In genomic region chr20:10651227-10651990, GRCh38 we compare ENCODE assay signal across 2 cellular contexts.
TF ChIP-seq lines count a peak whose summit lies in the region.

No MANE protein-coding gene starts in this region.

TF ChIP-seq in IMR-90, 13 proteins besides CTCF, POLR2A, EP300 and RAD21:
- TF ChIP-seq ELK1 (IDR thresholded peaks at IDR 0.05; ENCODE audit: borderline replicate concordance, low read depth, low read length) (no peak), RCOR1 (IDR thresholded peaks at IDR 0.05; ENCODE audit: insufficient replicate concordance, low read length) (no peak), RFX5 (IDR thresholded peaks at IDR 0.05; ENCODE audit: low read depth, low read length) (no peak), MAFK (IDR thresholded peaks at IDR 0.05; ENCODE audit: low read depth, low read length) (no peak), MXI1 (IDR thresholded peaks at IDR 0.05; ENCODE audit: borderline replicate concordance, low read depth, low read length) (no peak), CHD1 (IDR thresholded peaks at IDR 0.05; ENCODE audit: low read depth, low read length) (no peak)

TF ChIP-seq in HepG2, 621 proteins besides CTCF, POLR2A, EP300 and RAD21:
- TF ChIP-seq REST (IDR thresholded peaks at IDR 0.05; ENCODE audit: borderline replicate concordance in 1 of 2, low read depth in 1 of 2, low read length in 2 of 2) (no peak), PRPF4 (IDR thresholded peaks at IDR 0.05; ENCODE audit: low read depth, low read length, poor library complexity, severe bottlenecking) (no peak), RARA (CRISPR knock-in tag; IDR thresholded peaks at IDR 0.05) (no peak), IRF2 (CRISPR knock-in tag; IDR thresholded peaks at IDR 0.05) (no peak), ZNF33A (CRISPR knock-in tag; IDR thresholded peaks at IDR 0.05; ENCODE audit: borderline replicate concordance) (no peak), TRIM24 (CRISPR knock-in tag; IDR thresholded peaks at IDR 0.05) (no peak), RBM22 (optimal IDR thresholded peaks at IDR 0.05; ENCODE audit: low read length) (peak; percentile 69), ERF (CRISPR knock-in tag; IDR thresholded peaks at IDR 0.05) (no peak), RBFOX2 (IDR thresholded peaks at IDR 0.05; ENCODE audit: low read depth, low read length) (no peak), SRSF1 (optimal IDR thresholded peaks at IDR 0.05; ENCODE audit: low read depth, low read length) (no peak), MTA3 (CRISPR knock-in tag; IDR thresholded peaks at IDR 0.05) (no peak), ZNF598 (CRISPR knock-in tag; IDR thresholded peaks at IDR 0.05; ENCODE audit: borderline replicate concordance) (no peak), HNRNPL (IDR thresholded peaks at IDR 0.05; ENCODE audit: low read depth, low read length) (no peak), CEBPG (CRISPR knock-in tag; IDR thresholded peaks at IDR 0.05) (no peak), ZNF274 (CRISPR knock-in tag; IDR thresholded peaks at IDR 0.05) (no peak), SCMH1 (CRISPR knock-in tag; IDR thresholded peaks at IDR 0.05; ENCODE audit: borderline replicate concordance) (0 out of 2 replicates have a peak, but pooled peaks have one; percentile 48), ZNF879 (CRISPR knock-in tag; IDR thresholded peaks at IDR 0.05) (no peak), NBN (conservative IDR thresholded peaks at IDR 0.05) (no peak), ZNF614 (CRISPR knock-in tag; IDR thresholded peaks at IDR 0.05; ENCODE audit: borderline replicate concordance) (no peak), NFYC (CRISPR knock-in tag; IDR thresholded peaks at IDR 0.05) (no peak), HNF1B (CRISPR knock-in tag; IDR thresholded peaks at IDR 0.05) (no peak), ZNF615 (CRISPR knock-in tag; IDR thresholded peaks at IDR 0.05; ENCODE audit: borderline replicate concordance) (no peak), ZBTB7B (CRISPR knock-in tag; IDR thresholded peaks at IDR 0.05) (no peak), TCF7L2 (IDR thresholded peaks at IDR 0.05; ENCODE audit: low read depth, low read length) (no peak), ZNF251 (CRISPR knock-in tag; IDR thresholded peaks at IDR 0.05) (no peak), ZMYM3 (CRISPR knock-in tag; IDR thresholded peaks at IDR 0.05) (no peak), ZNF564 (CRISPR knock-in tag; IDR thresholded peaks at IDR 0.05) (no peak), ZNF768 (CRISPR knock-in tag; IDR thresholded peaks at IDR 0.05) (peak; percentile 20; the same call in 1 of the 2 replicates), POLR2G (IDR thresholded peaks at IDR 0.05; ENCODE audit: low read depth, low read length) (peak; percentile 20; the same call in 1 of the 2 replicates), ZNF543 (CRISPR knock-in tag; IDR thresholded peaks at IDR 0.05) (no peak), SMC3 (IDR thresholded peaks at IDR 0.05; ENCODE audit: low read length) (no peak), NCOR1 (IDR thresholded peaks at IDR 0.05; ENCODE audit: borderline replicate concordance, low read length) (no peak), ZNF256 (CRISPR knock-in tag; conservative IDR thresholded peaks at IDR 0.05) (no peak), FOXA1 (IDR thresholded peaks at IDR 0.05) (no peak), FOXA1 (CRISPR knock-in tag; IDR thresholded peaks at IDR 0.05) (no peak), SP140L (CRISPR knock-in tag; IDR thresholded peaks at IDR 0.05; ENCODE audit: borderline replicate concordance) (no peak), STAG1 (CRISPR knock-in tag; IDR thresholded peaks at IDR 0.05) (peak; percentile 36; the same call in 1 of the 2 replicates), POLR2AphosphoS2 (IDR thresholded peaks at IDR 0.05; ENCODE audit: low read depth, low read length) (peak; percentile 69; the same call in 1 of the 2 replicates), ZSCAN22 (CRISPR knock-in tag; IDR thresholded peaks at IDR 0.05) (no peak), TBX2 (CRISPR knock-in tag; IDR thresholded peaks at IDR 0.05; ENCODE audit: borderline replicate concordance) (no peak), ZNF20 (CRISPR knock-in tag; IDR thresholded peaks at IDR 0.05) (no peak), CREB3 (CRISPR knock-in tag; IDR thresholded peaks at IDR 0.05) (no peak)
